23 cellular contexts compared by ENCODE assay signal in genomic region chr6:151632415-151632987, GRCh38.
"Had no signal": no experiment of that assay in that cellular context is flagged by ENCODE, and none has a peak within 500 bp of the region (broad histone marks: within the 10 kb centered on the region; RNA-seq: fewer than 3 reads in every experiment).

No MANE protein-coding gene starts in this region.

- H2AFZ ChIP-seq: neural progenitor cell had no signal

- H3K27ac Mint-ChIP-seq: dendritic cell treated with granulocyte-macrophage colony-stimulating factor and Interleukin-4, amounts not matched to agents 40 ng/mL and 50 ng/mL, for 4 days; endodermal cell; mesothelial cell of epicardium; naive thymus-derived CD4-positive, alpha-beta T cell; nephron; neural progenitor cell; stimulated activated naive B cell treated with anti-CD40 and anti-IgM and Interleukin-4, amounts not matched to agents 10 μg/mL and 1 μg/mL and 100 μg/mL, for 72 hours; stimulated activated naive CD8-positive, alpha-beta T cell treated with anti-CD3 and anti-CD28 coated beads, Interleukin-15, Interleukin-2, amounts not matched to agents 100 ng/mL and 50 ng/mL, for 24 hours had no signal

- H3K4me2 ChIP-seq: neural progenitor cell had no signal

- H3K4me1 ChIP-seq: colonic mucosa, neural progenitor cell, prostate gland, right atrium auricular region, sigmoid colon, spleen, suprapubic skin had no signal

- H3K9me3 ChIP-seq: colonic mucosa, mucosa of descending colon, prostate gland, sigmoid colon, spleen, suprapubic skin had no signal

- H3K36me3 ChIP-seq: colonic mucosa, esophagus muscularis mucosa, neural progenitor cell, prostate gland, right atrium auricular region, sigmoid colon, spleen, suprapubic skin had no signal

- H3K4me3 Mint-ChIP-seq: dendritic cell treated with granulocyte-macrophage colony-stimulating factor and Interleukin-4, amounts not matched to agents 40 ng/mL and 50 ng/mL, for 4 days; endodermal cell; mesothelial cell of epicardium; naive thymus-derived CD4-positive, alpha-beta T cell; nephron; neural progenitor cell; stimulated activated naive B cell treated with anti-CD40 and anti-IgM and Interleukin-4, amounts not matched to agents 10 μg/mL and 1 μg/mL and 100 μg/mL, for 72 hours; stimulated activated naive CD8-positive, alpha-beta T cell treated with anti-CD3 and anti-CD28 coated beads, Interleukin-15, Interleukin-2, amounts not matched to agents 100 ng/mL and 50 ng/mL, for 24 hours had no signal

- H3K36me3 Mint-ChIP-seq: mesothelial cell of epicardium; naive thymus-derived CD4-positive, alpha-beta T cell; neural progenitor cell; stimulated activated naive B cell treated with anti-CD40 and anti-IgM and Interleukin-4, amounts not matched to agents 10 μg/mL and 1 μg/mL and 100 μg/mL, for 72 hours had no signal

- H3K4me3 ChIP-seq: colonic mucosa, esophagus muscularis mucosa, mucosa of descending colon, neural progenitor cell, prostate gland, right atrium auricular region, sigmoid colon, skin epidermis, spleen, suprapubic skin had no signal

- H3K4me1 Mint-ChIP-seq: mesothelial cell of epicardium; nephron; stimulated activated naive B cell treated with anti-CD40 and anti-IgM and Interleukin-4, amounts not matched to agents 10 μg/mL and 1 μg/mL and 100 μg/mL, for 72 hours had no signal

- H3K27me3 Mint-ChIP-seq: dendritic cell treated with granulocyte-macrophage colony-stimulating factor and Interleukin-4, amounts not matched to agents 40 ng/mL and 50 ng/mL, for 4 days had no signal

- H3K9me3 Mint-ChIP-seq: dendritic cell treated with granulocyte-macrophage colony-stimulating factor and Interleukin-4, amounts not matched to agents 40 ng/mL and 50 ng/mL, for 4 days; endodermal cell; mesothelial cell of epicardium; naive thymus-derived CD4-positive, alpha-beta T cell; nephron; neural progenitor cell; stimulated activated naive CD8-positive, alpha-beta T cell treated with anti-CD3 and anti-CD28 coated beads, Interleukin-15, Interleukin-2, amounts not matched to agents 100 ng/mL and 50 ng/mL, for 24 hours had no signal

- H3K27me3 ChIP-seq: colonic mucosa, esophagus muscularis mucosa, neural progenitor cell, right atrium auricular region, sigmoid colon, spleen, suprapubic skin had no signal

- H3K27ac ChIP-seq: colonic mucosa, esophagus muscularis mucosa, foreskin keratinocyte, neural progenitor cell, prostate gland, right atrium auricular region, sigmoid colon, skin epidermis, spleen, suprapubic skin had no signal

- ATAC-seq: foreskin keratinocyte; mucosa of descending colon; naive thymus-derived CD4-positive, alpha-beta T cell; stimulated activated naive B cell treated with anti-CD40 and anti-IgM and Interleukin-4, amounts not matched to agents 10 μg/mL and 1 μg/mL and 100 μg/mL, for 72 hours had no signal

- DNase-seq: caudate nucleus; cerebellar nuclear complex; colonic mucosa; effector CD8-positive, alpha-beta T cell; endodermal cell; foreskin keratinocyte; mesenchymal stem cell; mucosa of descending colon; naive thymus-derived CD4-positive, alpha-beta T cell; sigmoid colon; spleen; stimulated activated naive B cell treated with anti-CD40 and anti-IgM and Interleukin-4, amounts not matched to agents 10 μg/mL and 1 μg/mL and 100 μg/mL, for 72 hours; trophoblast cell had no signal
